In genomic region chr11:64234840-64235379, GRCh38 we compare ENCODE assay signal across 8 cellular contexts. TPM values are rescaled to one million over a fixed set of nuclear protein-coding genes. Genes with fewer than 3 reads are reported as not detected.
DNase-seq lines count a peak whose midpoint lies in the region; ATAC-seq and TF ChIP-seq lines count a peak whose summit lies in the region.

No MANE protein-coding gene starts in this region.

- H3K27ac Mint-ChIP-seq in CD4-positive, CD25-positive, alpha-beta regulatory T cell, result peak overlapping the region; percentile 74 to 80 (median 76)
- peak overlapping the region; percentile 83 for H3K27ac Mint-ChIP-seq in activated naive CD8-positive, alpha-beta T cell treated with anti-CD3 and anti-CD28 coated beads, Interleukin-2, amount 10 ng/mL, durations not matched to agents 7 days and 5 days

- H3K79me2 ChIP-seq in hepatocyte, result peaks cover 24% of the 10 kb centered on the region

- H3K9me3 ChIP-seq in CD4-positive, CD25-positive, alpha-beta regulatory T cell (ENCODE audit: control insufficient read depth in 2 of 2, low read length in 2 of 2), result no peaks in the 10 kb centered on the region
- H3K9me3 ChIP-seq in HAP-1 (no peaks in the 10 kb centered on the region), hepatocyte (ENCODE audit: low read depth) (no peaks in the 10 kb centered on the region), skeletal muscle tissue (ENCODE audit: control insufficient read depth in 3 of 3, low read length in 3 of 3) (no peaks in the 10 kb centered on the region)

- H3K4me1 ChIP-seq in CD4-positive, CD25-positive, alpha-beta regulatory T cell (ENCODE audit: control insufficient read depth, insufficient read depth, low read length, poor library complexity, severe bottlenecking), result peaks cover 32% of the 10 kb centered on the region
- H3K4me1 ChIP-seq in HAP-1, result peaks cover 13% of the 10 kb centered on the region
- H3K4me1 ChIP-seq in hepatocyte (ENCODE audit: insufficient read depth), result peaks cover 8% of the 10 kb centered on the region
- H3K4me1 ChIP-seq in skeletal muscle tissue (ENCODE audit: control insufficient read depth in 3 of 3, insufficient read depth in 3 of 3, low read length in 3 of 3), result peaks cover 23 to 30% (median 30%) of the 10 kb centered on the region in 3 donors

- H3K4me3 Mint-ChIP-seq in CD4-positive, CD25-positive, alpha-beta regulatory T cell, result peak overlapping the region; percentile 80 to 93 (median 84)
- H3K4me3 Mint-ChIP-seq in activated naive CD8-positive, alpha-beta T cell treated with anti-CD3 and anti-CD28 coated beads, Interleukin-2, amount 10 ng/mL, durations not matched to agents 7 days and 5 days, result peak overlapping the region; percentile 93

- H3K9me3 Mint-ChIP-seq in CD4-positive, CD25-positive, alpha-beta regulatory T cell, result no peaks in the 10 kb centered on the region
- no peaks in the 10 kb centered on the region for H3K9me3 Mint-ChIP-seq in activated naive CD8-positive, alpha-beta T cell treated with anti-CD3 and anti-CD28 coated beads, Interleukin-2, amount 10 ng/mL, durations not matched to agents 7 days and 5 days

- H3K9ac ChIP-seq in skeletal muscle tissue (ENCODE audit: low read depth in 1 of 3, low read length in 3 of 3), result peak overlapping the region; percentile 70 to 89 (median 71)

- ATAC-seq in CD4-positive, CD25-positive, alpha-beta regulatory T cell (ENCODE audit: low read depth in 2 of 2), result peak; percentile 54 to 63
- peak; percentile 43 for ATAC-seq in activated naive CD8-positive, alpha-beta T cell treated with anti-CD3 and anti-CD28 coated beads, Interleukin-2, amount 10 ng/mL, durations not matched to agents 7 days and 5 days (ENCODE audit: low read depth)

- H3K9me2 ChIP-seq in hepatocyte (replicated peaks; ENCODE audit: insufficient read depth), result no peaks in the 10 kb centered on the region

- no peak overlapping the region for H2AFZ ChIP-seq in hepatocyte

- WGBS in hepatocyte (ENCODE audit: low lambda C conversion rate, missing lambda C conversion rate), result 7% methylated on average over 28 of the region's 48 CpGs

- POLR2A ChIA-PET in activated naive CD8-positive, alpha-beta T cell treated with anti-CD3 and anti-CD28 coated beads, Interleukin-2, amount 10 ng/mL, durations not matched to agents 7 days and 5 days (lab: Charles Lee), result interaction anchor here (1.9 to 26.2 kb wide), 4 partner anchors 8 to 25 kb away, joined by 5 to 419 read pairs (median 11); partner anchors contain the start of genes FERMT3, NUDT22 and TRPT1

- H3K27ac ChIP-seq in CD4-positive, CD25-positive, alpha-beta regulatory T cell (ENCODE audit: insufficient read depth, low read length, poor library complexity, severe bottlenecking), result peak overlapping the region; percentile 68
- peak overlapping the region; percentile 76 for H3K27ac ChIP-seq in hepatocyte
- peak overlapping the region; percentile 65 for H3K27ac ChIP-seq in skeletal muscle tissue (ENCODE audit: low read depth, low read length)

- peak; percentile 55 to 60 (median 58) for DNase-seq in CD4-positive, CD25-positive, alpha-beta regulatory T cell
- DNase-seq in HAP-1 (ENCODE audit: low spot score in 2 of 2), result peak in 1 of 2 experiments; percentile 68
- peak; percentile 39 for DNase-seq in RPMI7951 (ENCODE audit: low read depth)
- DNase-seq in activated naive CD8-positive, alpha-beta T cell treated with anti-CD3 and anti-CD28 coated beads, Interleukin-2, amount 10 ng/mL, durations not matched to agents 7 days and 5 days, result peak; percentile 75
- DNase-seq in hepatocyte (ENCODE audit: low spot score), result peak; percentile 82
- no peak for DNase-seq in superior temporal gyrus (ENCODE audit: extremely low spot score)
- no peak for DNase-seq in NCI-H128 (lab: John Stamatoyannopoulos, UW; ENCODE audit: unreplicated experiment)

- no peak for TF ChIP-seq CTCF in hepatocyte (IDR thresholded peaks at IDR 0.05; ENCODE audit: poor library complexity)

- peak overlapping the region; percentile 48 for H3K4me3 ChIP-seq in CD4-positive, CD25-positive, alpha-beta regulatory T cell (ENCODE audit: low read depth, low read length)
- H3K4me3 ChIP-seq in HAP-1 (peak overlapping the region; percentile 48), hepatocyte (peak overlapping the region; percentile 87), skeletal muscle tissue (ENCODE audit: low read length in 3 of 3) (peak overlapping the region; percentile 70 to 82 (median 79))

- H3K4me1 Mint-ChIP-seq in CD4-positive, CD25-positive, alpha-beta regulatory T cell, result peaks cover 0 to 40% (median 22%) of the 10 kb centered on the region in 4 donors
- H3K4me1 Mint-ChIP-seq in activated naive CD8-positive, alpha-beta T cell treated with anti-CD3 and anti-CD28 coated beads, Interleukin-2, amount 10 ng/mL, durations not matched to agents 7 days and 5 days, result peaks cover 30% of the 10 kb centered on the region

- no peaks in the 10 kb centered on the region for H3K27me3 ChIP-seq in CD4-positive, CD25-positive, alpha-beta regulatory T cell (ENCODE audit: control insufficient read depth, insufficient read depth, low read length)
- H3K27me3 ChIP-seq in HAP-1 (ENCODE audit: low read depth) (no peaks in the 10 kb centered on the region), hepatocyte (no peaks in the 10 kb centered on the region), skeletal muscle tissue (ENCODE audit: control insufficient read depth in 3 of 3, insufficient read depth in 3 of 3, low read length in 3 of 3) (no peaks in the 10 kb centered on the region)

- H3K36me3 Mint-ChIP-seq in CD4-positive, CD25-positive, alpha-beta regulatory T cell, result no peaks in the 10 kb centered on the region
- peaks cover 16% of the 10 kb centered on the region for H3K36me3 Mint-ChIP-seq in activated naive CD8-positive, alpha-beta T cell treated with anti-CD3 and anti-CD28 coated beads, Interleukin-2, amount 10 ng/mL, durations not matched to agents 7 days and 5 days

- peak overlapping the region; percentile 97 for H3K4me2 ChIP-seq in hepatocyte

- H3K27me3 Mint-ChIP-seq in CD4-positive, CD25-positive, alpha-beta regulatory T cell, result no peaks in the 10 kb centered on the region
- H3K27me3 Mint-ChIP-seq in activated naive CD8-positive, alpha-beta T cell treated with anti-CD3 and anti-CD28 coated beads, Interleukin-2, amount 10 ng/mL, durations not matched to agents 7 days and 5 days, result no peaks in the 10 kb centered on the region

- H3K36me3 ChIP-seq in CD4-positive, CD25-positive, alpha-beta regulatory T cell (ENCODE audit: control insufficient read depth, insufficient read depth, low read length), result no peaks in the 10 kb centered on the region
- peaks cover 12% of the 10 kb centered on the region for H3K36me3 ChIP-seq in HAP-1 (replicated peaks)
- no peaks in the 10 kb centered on the region for H3K36me3 ChIP-seq in hepatocyte (replicated peaks; ENCODE audit: insufficient read depth, low read depth)
- H3K36me3 ChIP-seq in skeletal muscle tissue (ENCODE audit: control insufficient read depth in 3 of 3, insufficient read depth in 3 of 3, low read length in 3 of 3), result peaks cover 16 to 24% (median 20%) of the 10 kb centered on the region in 3 donors

- H4K20me1 ChIP-seq in hepatocyte (ENCODE audit: insufficient read depth, poor library complexity, severe bottlenecking), result peaks cover 10% of the 10 kb centered on the region

- in situ Hi-C loops in HAP-1 (cut with MboI; ENCODE audit: low sequenced_read_pairs), result no loop called here

RNA-seq across cellular contexts. Expression of gene VEGFB, which starts 0.5 kb away (rescaled TPM):
- total RNA-seq in CD4-positive, CD25-positive, alpha-beta regulatory T cell, result 19.6 TPM
- polyA plus RNA-seq in CD4-positive, CD25-positive, alpha-beta regulatory T cell, result 1 to 10 TPM; 6.5 to 8.6 (median 8.0) TPM
- 45.7 and 51.3 TPM in 2 replicates for total RNA-seq in RPMI7951 (2014; rRNA removed; shearing (Covaris generic))
- total RNA-seq in activated naive CD8-positive, alpha-beta T cell treated with anti-CD3 and anti-CD28 coated beads, Interleukin-2, amount 10 ng/mL, durations not matched to agents 7 days and 5 days, result 10 to 100 TPM; 93.4 to 98.8 TPM
- total RNA-seq in hepatocyte (29.1 and 30.5 TPM in 2 replicates), skeletal muscle tissue (24.5 TPM)
- 116 and 117 TPM in 2 replicates for polyA plus RNA-seq in hepatocyte

RNA-seq across cellular contexts. Expression of gene DNAJC4, which starts 4.6 kb away (rescaled TPM):
- total RNA-seq in CD4-positive, CD25-positive, alpha-beta regulatory T cell, result 41.9 TPM
- polyA plus RNA-seq in CD4-positive, CD25-positive, alpha-beta regulatory T cell, result 10 to 100 TPM; 18.1 to 22.8 (median 20.4) TPM
- total RNA-seq in RPMI7951 (2014; rRNA removed; shearing (Covaris generic)), result 17.2 and 23.7 TPM in 2 replicates
- 10 to 100 TPM; 59.6 to 60.3 TPM for total RNA-seq in activated naive CD8-positive, alpha-beta T cell treated with anti-CD3 and anti-CD28 coated beads, Interleukin-2, amount 10 ng/mL, durations not matched to agents 7 days and 5 days
- total RNA-seq in hepatocyte, result 12.8 and 13.4 TPM in 2 replicates
- polyA plus RNA-seq in hepatocyte, result 58.4 and 61.7 TPM in 2 replicates
- 18.8 TPM for total RNA-seq in skeletal muscle tissue

RNA-seq across cellular contexts. Expression of gene FKBP2, which starts 6.0 kb away (rescaled TPM):
- 21.1 TPM for total RNA-seq in CD4-positive, CD25-positive, alpha-beta regulatory T cell
- 10 to 100 TPM; 36.8 to 47.8 (median 43.2) TPM for polyA plus RNA-seq in CD4-positive, CD25-positive, alpha-beta regulatory T cell
- 76.3 and 109 TPM in 2 replicates for total RNA-seq in RPMI7951 (2014; rRNA removed; shearing (Covaris generic))
- total RNA-seq in activated naive CD8-positive, alpha-beta T cell treated with anti-CD3 and anti-CD28 coated beads, Interleukin-2, amount 10 ng/mL, durations not matched to agents 7 days and 5 days, result 10 to 100 TPM; 27.7 to 28.1 TPM
- total RNA-seq in hepatocyte, result 57.7 and 73.5 TPM in 2 replicates
- 349 and 421 TPM in 2 replicates for polyA plus RNA-seq in hepatocyte
- total RNA-seq in skeletal muscle tissue, result 26.1 TPM

RNA-seq across cellular contexts. Expression of gene NUDT22, which starts 8.8 kb away (rescaled TPM):
- 43.1 TPM for total RNA-seq in CD4-positive, CD25-positive, alpha-beta regulatory T cell
- 10 to 100 TPM; 35.8 to 46.9 (median 40.7) TPM for polyA plus RNA-seq in CD4-positive, CD25-positive, alpha-beta regulatory T cell
- total RNA-seq in RPMI7951 (2014; rRNA removed; shearing (Covaris generic)), result 59.7 and 90.2 TPM in 2 replicates
- total RNA-seq in activated naive CD8-positive, alpha-beta T cell treated with anti-CD3 and anti-CD28 coated beads, Interleukin-2, amount 10 ng/mL, durations not matched to agents 7 days and 5 days, result 100 to 1,000 TPM; 102 to 103 TPM
- 42.9 and 49.5 TPM in 2 replicates for total RNA-seq in hepatocyte
- 66.6 and 70.4 TPM in 2 replicates for polyA plus RNA-seq in hepatocyte
- total RNA-seq in skeletal muscle tissue, result 17.2 TPM

RNA-seq across cellular contexts. Expression of gene TRPT1, which starts 8.9 kb away (rescaled TPM):
- total RNA-seq in CD4-positive, CD25-positive, alpha-beta regulatory T cell, result 14.6 TPM
- 10 to 100 TPM; 33.2 to 37.0 (median 35.3) TPM for polyA plus RNA-seq in CD4-positive, CD25-positive, alpha-beta regulatory T cell
- total RNA-seq in RPMI7951 (2014; rRNA removed; shearing (Covaris generic)), result 67.2 and 79.8 TPM in 2 replicates
- total RNA-seq in activated naive CD8-positive, alpha-beta T cell treated with anti-CD3 and anti-CD28 coated beads, Interleukin-2, amount 10 ng/mL, durations not matched to agents 7 days and 5 days, result 10 to 100 TPM; 45.0 to 47.8 TPM
- 26.3 and 52.8 TPM in 2 replicates for total RNA-seq in hepatocyte
- polyA plus RNA-seq in hepatocyte, result 55.5 and 56.0 TPM in 2 replicates
- 53.2 TPM for total RNA-seq in skeletal muscle tissue

Comparison
In these comparisons a context has a peak if more than half of its experiments do, and no peak if none do; other contexts are left out.
1. DNase-seq: peak in CD4-positive, CD25-positive, alpha-beta regulatory T cell (3 of 3), RPMI7951 (single experiment), activated naive CD8-positive, alpha-beta T cell treated with anti-CD3 and anti-CD28 coated beads, Interleukin-2, amount 10 ng/mL, durations not matched to agents 7 days and 5 days (single experiment) and hepatocyte (single experiment); none in superior temporal gyrus (single experiment) and NCI-H128 (single experiment).
2. Peak in every context shown above with its lines, with median percentiles within 50 percentile points of each other: H3K27ac ChIP-seq and H3K4me3 ChIP-seq.